ENCODE assay signal across 1 cellular context in genomic region chr13:66154981-66155380, GRCh38.
TF ChIP-seq lines count a peak whose summit lies in the region.

No MANE protein-coding gene starts in this region.

TF ChIP-seq in SK-N-SH treated with all-trans-retinoic acid at 6 μM for 48 hours, 23 proteins besides CTCF, POLR2A, EP300 and RAD21 (continued from another document):
- no peak for TF ChIP-seq CSRNP3 (CRISPR knock-in tag; IDR thresholded peaks at IDR 0.05)
